In genomic region chr14:70905316-70905715, GRCh38 we compare ENCODE assay signal across 7 cellular contexts. TPM values are rescaled to one million over a fixed set of nuclear protein-coding genes. Genes with fewer than 3 reads are reported as not detected.
A peak's percentile ranks its signal among the peaks of the same experiment; 100 is the strongest.
DNase-seq lines count a peak whose midpoint lies in the region; ATAC-seq and TF ChIP-seq lines count a peak whose summit lies in the region.

No MANE protein-coding gene starts in this region.

- no peaks in the 10 kb centered on the region for H3K9me3 Mint-ChIP-seq in activated CD4-positive, alpha-beta T cell treated with anti-CD3 and anti-CD28 coated beads for 36 hours (ENCODE audit: low read depth)

- no peaks in the 10 kb centered on the region for H3K9me3 ChIP-seq in esophagus (ENCODE audit: control insufficient read depth in 2 of 2, insufficient read depth in 1 of 2, low read depth in 1 of 2, low read length in 1 of 2)
- no peaks in the 10 kb centered on the region for H3K9me3 ChIP-seq in muscle layer of colon (ENCODE audit: low read length)

- peak; percentile 63 for DNase-seq in LHCN-M2 (ENCODE audit: low read depth)
- peak; percentile 48 for DNase-seq in ureter (ENCODE audit: low spot score)
- no peak for DNase-seq in HEK293T (ENCODE audit: extremely low spot score)
- no peak for DNase-seq in activated CD4-positive, alpha-beta T cell treated with anti-CD3 and anti-CD28 coated beads for 36 hours
- no peak for DNase-seq in SW480 (ENCODE audit: low spot score)

- POLR2A ChIA-PET in HEK293T (lab: Yijun Ruan, JAX) = interaction anchor here (2.9 kb wide), 1 partner anchor 83 kb away, joined by 12 read pairs; no protein-coding TSS in a partner anchor
- POLR2A ChIA-PET in activated CD4-positive, alpha-beta T cell treated with anti-CD3 and anti-CD28 coated beads for 36 hours (lab: Charles Lee) = interaction anchor here (4.3 kb wide), 1 partner anchor 18 kb away, joined by 44 read pairs; no protein-coding TSS in a partner anchor

- 67 to 74% methylated on average over 9 of the region's 9 CpGs for WGBS in esophagus, 2 donors

- H3K27me3 Mint-ChIP-seq in activated CD4-positive, alpha-beta T cell treated with anti-CD3 and anti-CD28 coated beads for 36 hours = no peaks in the 10 kb centered on the region

- ATAC-seq in activated CD4-positive, alpha-beta T cell treated with anti-CD3 and anti-CD28 coated beads for 36 hours = no peak

- H3K27ac Mint-ChIP-seq in activated CD4-positive, alpha-beta T cell treated with anti-CD3 and anti-CD28 coated beads for 36 hours = no peak overlapping the region

- H3K36me3 ChIP-seq in esophagus (ENCODE audit: control insufficient read depth in 2 of 2, insufficient read depth in 2 of 2, low read length in 1 of 2) (no peaks in the 10 kb centered on the region), muscle layer of colon (ENCODE audit: insufficient read depth, low read length) (no peaks in the 10 kb centered on the region)

- peaks cover 0 to 2% of the 10 kb centered on the region in 2 donors for H3K4me1 ChIP-seq in esophagus (ENCODE audit: control insufficient read depth in 2 of 2, insufficient read depth in 2 of 2, low read length in 1 of 2)
- H3K4me1 ChIP-seq in muscle layer of colon (ENCODE audit: insufficient read depth, low read length) = peaks cover 30% of the 10 kb centered on the region

- intact Hi-C loops in activated CD4-positive, alpha-beta T cell treated with anti-CD3 and anti-CD28 coated beads for 36 hours (cut with DNase I, micrococcal nuclease) = loop anchor here in 1 of 2 experiments (10.0 kb wide), 1 partner anchor 1281 kb away; no protein-coding TSS in a partner anchor

- no peak overlapping the region for H3K9ac ChIP-seq in muscle layer of colon (ENCODE audit: low read length)

- CTCF ChIA-PET in HEK293T (lab: Yijun Ruan, JAX) = interaction anchor here (1.7 to 2.6 kb wide), 2 partner anchors 50 to 68 kb away, joined by 4 to 8 read pairs; no protein-coding TSS in a partner anchor
- CTCF ChIA-PET in activated CD4-positive, alpha-beta T cell treated with anti-CD3 and anti-CD28 coated beads for 36 hours (lab: Charles Lee) = interaction anchor here (0.6 to 14.4 kb wide), 13 partner anchors 9 to 250 kb away, joined by 3 to 173 read pairs (median 7); partner anchors contain the start of gene MAP3K9

- no peaks in the 10 kb centered on the region for H3K27me3 ChIP-seq in esophagus (ENCODE audit: control insufficient read depth in 1 of 2, insufficient read depth in 2 of 2, low read length in 2 of 2)
- H3K27me3 ChIP-seq in muscle layer of colon (ENCODE audit: control insufficient read depth in 1 of 2, insufficient read depth in 2 of 2, low read length in 2 of 2) = no peaks in the 10 kb centered on the region

- no peak overlapping the region for H3K4me3 ChIP-seq in esophagus (ENCODE audit: low read depth in 1 of 2, low read length in 2 of 2)
- peak overlapping the region in 1 of 2 donors; percentile 26 for H3K4me3 ChIP-seq in muscle layer of colon (ENCODE audit: low read depth in 1 of 2, low read length in 2 of 2)

- peaks cover 67% of the 10 kb centered on the region for H3K4me1 Mint-ChIP-seq in activated CD4-positive, alpha-beta T cell treated with anti-CD3 and anti-CD28 coated beads for 36 hours

- H3K36me3 Mint-ChIP-seq in activated CD4-positive, alpha-beta T cell treated with anti-CD3 and anti-CD28 coated beads for 36 hours (ENCODE audit: low read depth) = peaks cover 9% of the 10 kb centered on the region

- H3K27ac ChIP-seq in esophagus (ENCODE audit: low read depth in 2 of 2, low read length in 1 of 2) (peak overlapping the region; percentile 22 to 24), muscle layer of colon (ENCODE audit: low read depth, low read length) (peak overlapping the region; percentile 18)

- no peak overlapping the region for H3K4me3 Mint-ChIP-seq in activated CD4-positive, alpha-beta T cell treated with anti-CD3 and anti-CD28 coated beads for 36 hours

TF ChIP-seq in HEK293T, 16 proteins besides CTCF, POLR2A, EP300 and RAD21:
- TF ChIP-seq TARDBP (IDR thresholded peaks at IDR 0.05) = no peak
- TF ChIP-seq ZNF384 (IDR thresholded peaks at IDR 0.05) = no peak
- no peak for TF ChIP-seq ARNT (IDR thresholded peaks at IDR 0.05)
- TF ChIP-seq BHLHE40 (IDR thresholded peaks at IDR 0.05; ENCODE audit: borderline replicate concordance) = no peak

RNA-seq across cellular contexts. Expression of gene PCNX1, which starts 1.9 kb away (rescaled TPM):
- total RNA-seq in LHCN-M2 (2014; rRNA removed) = 24.0 and 24.9 TPM in 2 replicates
- polyA plus RNA-seq in LHCN-M2 (2012) = 7.0 TPM
- 1 to 10 TPM; 3.9 to 4.1 TPM for polyA plus RNA-seq in esophagus
- 73.3 TPM for total RNA-seq in ureter
- total RNA-seq in activated CD4-positive, alpha-beta T cell treated with anti-CD3 and anti-CD28 coated beads for 36 hours = 10 to 100 TPM; 38.4 to 57.9 TPM

Comparison
In these comparisons a context has a peak if more than half of its experiments do, and no peak if none do; other contexts are left out.
1. DNase-seq: peak in LHCN-M2 (single experiment) and ureter (single experiment); none in HEK293T (single experiment), activated CD4-positive, alpha-beta T cell treated with anti-CD3 and anti-CD28 coated beads for 36 hours (single experiment) and SW480 (single experiment).